Comparison of ENCODE assay signal across 8 cellular contexts in the genomic region with DNA sequence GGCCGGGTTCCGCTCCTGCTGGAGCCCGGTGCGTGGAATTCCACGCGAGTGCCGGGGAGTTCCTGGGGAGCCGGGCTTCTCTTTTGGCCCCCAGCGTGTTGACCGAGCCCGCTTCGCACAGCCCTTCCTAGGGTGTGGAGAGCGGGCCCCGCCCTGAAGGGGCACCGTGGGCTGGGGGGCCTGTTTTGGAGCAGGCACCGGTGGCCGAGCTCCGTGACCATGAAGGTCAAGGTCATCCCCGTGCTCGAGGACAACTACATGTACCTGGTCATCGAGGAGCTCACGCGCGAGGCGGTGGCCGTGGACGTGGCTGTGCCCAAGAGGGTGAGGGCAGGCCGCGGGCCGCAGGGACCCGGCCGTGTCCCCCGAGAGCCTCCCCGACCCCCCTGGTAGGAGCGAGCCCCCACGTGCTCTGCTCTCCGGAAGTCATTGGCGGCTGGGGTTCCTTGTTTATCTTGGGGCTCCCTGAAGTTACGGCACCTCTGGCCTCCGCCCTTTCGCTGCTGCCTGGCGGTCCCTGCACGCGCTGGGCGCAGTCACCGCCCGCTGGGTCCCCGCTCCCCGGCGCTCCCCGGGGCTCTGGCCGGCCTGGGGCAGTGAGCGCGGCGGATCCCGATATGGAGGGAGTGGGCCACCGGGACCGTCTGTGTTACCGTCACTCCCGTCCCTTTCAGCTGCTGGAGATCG. TPM values are rescaled to one million over a fixed set of nuclear protein-coding genes. Genes with fewer than 3 reads are reported as not detected.
DNase-seq lines count a peak whose midpoint lies in the region; ATAC-seq and TF ChIP-seq lines count a peak whose summit lies in the region.

No MANE protein-coding gene starts in this region.

- H3K79me2 ChIP-seq in PC-9 (ENCODE audit: low read depth): no peaks in the 10 kb centered on the region
- H3K79me2 ChIP-seq in neural cell (replicated peaks; ENCODE audit: insufficient read depth, low read length): no peaks in the 10 kb centered on the region

- H3K27ac Mint-ChIP-seq in activated CD4-positive, alpha-beta T cell treated with anti-CD3 and anti-CD28 coated beads for 36 hours: no peak overlapping the region

- H3K9me3 ChIP-seq in PC-9 (ENCODE audit: insufficient read depth, low read depth): no peaks in the 10 kb centered on the region
- no peaks in the 10 kb centered on the region for H3K9me3 ChIP-seq in ectodermal cell (ENCODE audit: control insufficient read depth, low read length)
- H3K9me3 ChIP-seq in neural cell (ENCODE audit: low read length): no peaks in the 10 kb centered on the region

- H3K27ac ChIP-seq in PC-9 (no peak overlapping the region), ectodermal cell (ENCODE audit: insufficient read depth, low read depth, low read length, poor library complexity, severe bottlenecking) (no peak overlapping the region), neural cell (ENCODE audit: low read length) (no peak overlapping the region)

- peaks cover 3% of the 10 kb centered on the region for H3K4me1 Mint-ChIP-seq in activated CD4-positive, alpha-beta T cell treated with anti-CD3 and anti-CD28 coated beads for 36 hours

- H3K4me1 ChIP-seq in PC-9 (replicated peaks; ENCODE audit: insufficient read depth) (no peaks in the 10 kb centered on the region), ectodermal cell (ENCODE audit: control insufficient read depth, insufficient read depth, low read length) (peaks cover 11% of the 10 kb centered on the region)

- H2AFZ ChIP-seq in PC-9: peak overlapping the region; percentile 74
- H2AFZ ChIP-seq in neural cell (ENCODE audit: low read depth, low read length): no peak overlapping the region

- TF ChIP-seq RAD21 in neural cell (conservative IDR thresholded peaks at IDR 0.05): no peak

- POLR2A ChIA-PET in activated CD4-positive, alpha-beta T cell treated with anti-CD3 and anti-CD28 coated beads for 36 hours (lab: Charles Lee): no interaction called here
- POLR2A ChIA-PET in PC-9 (lab: Charles Lee; ENCODE audit: unreplicated experiment): interaction anchor here (0.5 to 1.0 kb wide), 9 partner anchors 8 to 374 kb away, joined by 3 to 26 read pairs (median 6); a partner anchor contains a TSS

- BruUV-seq in PC-9 (replicated peaks; lab: Mats Ljungman, UMichigan): TSS peak; percentile 33

- H3K9ac ChIP-seq in neural cell (ENCODE audit: low read length): peak overlapping the region; percentile 68

- DNase-seq in activated CD4-positive, alpha-beta T cell treated with anti-CD3 and anti-CD28 coated beads for 36 hours: peak; percentile 56
- DNase-seq in activated CD4-positive, alpha-beta T cell treated with anti-CD3 and anti-CD28 coated beads for 1 hour: no peak
- DNase-seq in PC-9 (peak; percentile 31 to 40), A172 (ENCODE audit: low spot score) (no peak), NCI-H1694 (lab: John Stamatoyannopoulos, UW) (no peak)

- no peaks in the 10 kb centered on the region for H3K36me3 ChIP-seq in PC-9 (ENCODE audit: low read depth)
- H3K36me3 ChIP-seq in ectodermal cell (ENCODE audit: control insufficient read depth, insufficient read depth, low read length): no peaks in the 10 kb centered on the region
- H3K36me3 ChIP-seq in neural cell (ENCODE audit: insufficient read depth, low read length): no peaks in the 10 kb centered on the region

- no peaks in the 10 kb centered on the region for H3K36me3 Mint-ChIP-seq in activated CD4-positive, alpha-beta T cell treated with anti-CD3 and anti-CD28 coated beads for 36 hours (ENCODE audit: low read depth)

- CTCF ChIA-PET in activated CD4-positive, alpha-beta T cell treated with anti-CD3 and anti-CD28 coated beads for 36 hours (lab: Charles Lee): interaction anchor here (0.6 kb wide), 1 partner anchor 8 kb away, joined by 3 read pairs; no protein-coding TSS in a partner anchor
- CTCF ChIA-PET in PC-9 (lab: Charles Lee): interaction anchor here (0.6 to 1.0 kb wide), 2 partner anchors 15 to 34 kb away, joined by 3 to 4 read pairs; no protein-coding TSS in a partner anchor

- intact Hi-C loops in activated CD4-positive, alpha-beta T cell treated with anti-CD3 and anti-CD28 coated beads for 36 hours (cut with DNase I, micrococcal nuclease): loop anchor here in 1 of 2 experiments (1.0 kb wide), 1 partner anchor 12 kb away; a partner anchor contains a TSS
- intact Hi-C loops in PC-9 (cut with micrococcal nuclease; ENCODE audit: unreplicated experiment): no loop called here

- H3K9me2 ChIP-seq in PC-9 (ENCODE audit: insufficient read depth): no peaks in the 10 kb centered on the region
- H3K9me2 ChIP-seq in neural cell (ENCODE audit: insufficient read depth, low read length): no peaks in the 10 kb centered on the region

- peak overlapping the region; percentile 99 for H3K4me2 ChIP-seq in PC-9
- peak overlapping the region; percentile 86 for H3K4me2 ChIP-seq in neural cell (ENCODE audit: low read length)

- WGBS in ectodermal cell, 2 experiments: 3% methylated on average over 61 of the region's 61 CpGs

- H3K4me3 ChIP-seq in PC-9 (peak overlapping the region; percentile 93), ectodermal cell (ENCODE audit: insufficient read depth, low read depth, low read length) (peak overlapping the region; percentile 49), neural cell (ENCODE audit: low read length) (peak overlapping the region; percentile 83)

- TF ChIP-seq CTCF in PC-9 (conservative IDR thresholded peaks at IDR 0.05): no peak
- TF ChIP-seq CTCF in neural cell (IDR thresholded peaks at IDR 0.05; ENCODE audit: poor library complexity, severe bottlenecking): no peak

- no peaks in the 10 kb centered on the region for H3K27me3 Mint-ChIP-seq in activated CD4-positive, alpha-beta T cell treated with anti-CD3 and anti-CD28 coated beads for 36 hours

- H3F3A ChIP-seq in PC-9 (ENCODE audit: insufficient read depth, low read depth): peaks cover 20% of the 10 kb centered on the region
- H3F3A ChIP-seq in neural cell (ENCODE audit: insufficient read depth, low read length, poor library complexity, severe bottlenecking): no peaks in the 10 kb centered on the region

- peak; percentile 21 for ATAC-seq in activated CD4-positive, alpha-beta T cell treated with anti-CD3 and anti-CD28 coated beads for 36 hours
- no peak for ATAC-seq in HG02610 (IDR thresholded peaks at IDR 0.05; ENCODE audit: unreplicated experiment)

- H4K20me1 ChIP-seq in PC-9 (ENCODE audit: insufficient read depth) (peaks cover 4% of the 10 kb centered on the region; the same call in 1 of the 2 replicates), neural cell (ENCODE audit: insufficient read depth) (no peaks in the 10 kb centered on the region)

- no peaks in the 10 kb centered on the region for H3K27me3 ChIP-seq in PC-9 (ENCODE audit: insufficient read depth, low read depth)
- peaks cover 35% of the 10 kb centered on the region for H3K27me3 ChIP-seq in ectodermal cell (ENCODE audit: control insufficient read depth, insufficient read depth, low read length, poor library complexity, severe bottlenecking)
- H3K27me3 ChIP-seq in neural cell (ENCODE audit: insufficient read depth, low read depth, low read length): peaks cover 7% of the 10 kb centered on the region

- TF ChIP-seq EP300 in neural cell (conservative IDR thresholded peaks at IDR 0.05; ENCODE audit: poor library complexity, severe bottlenecking): no peak

- H3K4me3 Mint-ChIP-seq in activated CD4-positive, alpha-beta T cell treated with anti-CD3 and anti-CD28 coated beads for 36 hours: peak overlapping the region; percentile 49

- H3K9me3 Mint-ChIP-seq in activated CD4-positive, alpha-beta T cell treated with anti-CD3 and anti-CD28 coated beads for 36 hours (ENCODE audit: low read depth): no peaks in the 10 kb centered on the region

RNA-seq across cellular contexts. Expression of a gene that starts 0.5 kb away (rescaled TPM):
- 10 to 100 TPM; 10.0 to 11.7 TPM for total RNA-seq in activated CD4-positive, alpha-beta T cell treated with anti-CD3 and anti-CD28 coated beads for 36 hours
- 31.0 and 57.6 TPM in 2 replicates for total RNA-seq in PC-9 (2021)
- polyA plus RNA-seq in ectodermal cell (2013, experiment 1 of 4): 6.5 TPM
- 5.1 TPM for polyA plus RNA-seq in ectodermal cell (2013, experiment 2 of 4)
- polyA plus RNA-seq in ectodermal cell (2013, experiment 3 of 4): 4.9 TPM
- polyA plus RNA-seq in ectodermal cell (2013, experiment 4 of 4): 8.3 TPM
- polyA plus RNA-seq in neural cell: 28.3 and 37.6 TPM in 2 replicates
- polyA minus RNA-seq in neural cell: 5.4 and 8.0 TPM in 2 replicates
- total RNA-seq in A172 (2014; rRNA removed; shearing (Covaris generic)): 15.0 and 25.3 TPM in 2 replicates

RNA-seq across cellular contexts. Expression of a gene that starts 1.2 kb away (rescaled TPM):
- 1 to 10 TPM; 1.8 to 2.4 TPM for total RNA-seq in activated CD4-positive, alpha-beta T cell treated with anti-CD3 and anti-CD28 coated beads for 36 hours
- 4.2 and 6.4 TPM in 2 replicates for total RNA-seq in PC-9 (2021)
- polyA plus RNA-seq in ectodermal cell (2013, experiment 1 of 4): 3.1 TPM
- 2.6 TPM for polyA plus RNA-seq in ectodermal cell (2013, experiment 2 of 4)
- 2.1 TPM for polyA plus RNA-seq in ectodermal cell (2013, experiment 3 of 4)
- polyA plus RNA-seq in ectodermal cell (2013, experiment 4 of 4): 2.9 TPM
- polyA plus RNA-seq in neural cell: 8.8 and 10.7 TPM in 2 replicates
- 3.6 and 5.8 TPM in 2 replicates for polyA minus RNA-seq in neural cell
- total RNA-seq in A172 (2014; rRNA removed; shearing (Covaris generic)): 2.1 and 4.0 TPM in 2 replicates

RNA-seq across cellular contexts. Expression of a gene that starts 6.5 kb away (rescaled TPM):
- total RNA-seq in activated CD4-positive, alpha-beta T cell treated with anti-CD3 and anti-CD28 coated beads for 36 hours: 10 to 100 TPM; 13.3 to 27.0 TPM
- total RNA-seq in PC-9 (2021): 55.0 and 102 TPM in 2 replicates
- polyA plus RNA-seq in ectodermal cell (2013, experiment 1 of 4): 16.6 TPM
- polyA plus RNA-seq in ectodermal cell (2013, experiment 2 of 4): 14.2 TPM
- 22.0 TPM for polyA plus RNA-seq in ectodermal cell (2013, experiment 3 of 4)
- 25.0 TPM for polyA plus RNA-seq in ectodermal cell (2013, experiment 4 of 4)
- polyA plus RNA-seq in neural cell: 73.4 and 98.7 TPM in 2 replicates
- 10.5 and 18.7 TPM in 2 replicates for polyA minus RNA-seq in neural cell
- 83.8 and 94.2 TPM in 2 replicates for total RNA-seq in A172 (2014; rRNA removed; shearing (Covaris generic))

RNA-seq across cellular contexts. Expression of a gene that starts 12.5 kb away (rescaled TPM):
- 10 to 100 TPM; 11.1 to 13.3 TPM for total RNA-seq in activated CD4-positive, alpha-beta T cell treated with anti-CD3 and anti-CD28 coated beads for 36 hours
- 77.5 and 88.5 TPM in 2 replicates for total RNA-seq in PC-9 (2021)
- polyA plus RNA-seq in ectodermal cell (2013, experiment 1 of 4): 115 TPM
- polyA plus RNA-seq in ectodermal cell (2013, experiment 2 of 4): 102 TPM
- 159 TPM for polyA plus RNA-seq in ectodermal cell (2013, experiment 3 of 4)
- 173 TPM for polyA plus RNA-seq in ectodermal cell (2013, experiment 4 of 4)
- 37.6 and 56.1 TPM in 2 replicates for polyA plus RNA-seq in neural cell
- polyA minus RNA-seq in neural cell: 16.4 and 20.0 TPM in 2 replicates
- total RNA-seq in A172 (2014; rRNA removed; shearing (Covaris generic)): 71.9 and 87.2 TPM in 2 replicates

RNA-seq across cellular contexts. Expression of a gene that starts 13.4 kb away (rescaled TPM):
- total RNA-seq in activated CD4-positive, alpha-beta T cell treated with anti-CD3 and anti-CD28 coated beads for 36 hours: 10 to 100 TPM; 28.3 to 31.9 TPM
- total RNA-seq in PC-9 (2021): 44.2 and 45.8 TPM in 2 replicates
- polyA plus RNA-seq in ectodermal cell (2013, experiment 1 of 4): 39.2 TPM
- 33.5 TPM for polyA plus RNA-seq in ectodermal cell (2013, experiment 2 of 4)
- 32.2 TPM for polyA plus RNA-seq in ectodermal cell (2013, experiment 3 of 4)
- polyA plus RNA-seq in ectodermal cell (2013, experiment 4 of 4): 32.3 TPM
- 57.8 and 62.4 TPM in 2 replicates for polyA plus RNA-seq in neural cell
- 33.1 and 45.3 TPM in 2 replicates for polyA minus RNA-seq in neural cell
- 45.1 and 47.5 TPM in 2 replicates for total RNA-seq in A172 (2014; rRNA removed; shearing (Covaris generic))

Comparison
In these comparisons a context has a peak if more than half of its experiments do, and no peak if none do; other contexts are left out.
1. DNase-seq: peak in activated CD4-positive, alpha-beta T cell treated with anti-CD3 and anti-CD28 coated beads for 36 hours (single experiment) and PC-9 (2 of 2); none in activated CD4-positive, alpha-beta T cell treated with anti-CD3 and anti-CD28 coated beads for 1 hour (single experiment), A172 (single experiment) and NCI-H1694 (single experiment).
2. Peak in every context shown above with its lines, with median percentiles within 50 percentile points of each other: H3K4me3 ChIP-seq.